ENCODE assay signal across 26 cellular contexts in the genomic region with DNA sequence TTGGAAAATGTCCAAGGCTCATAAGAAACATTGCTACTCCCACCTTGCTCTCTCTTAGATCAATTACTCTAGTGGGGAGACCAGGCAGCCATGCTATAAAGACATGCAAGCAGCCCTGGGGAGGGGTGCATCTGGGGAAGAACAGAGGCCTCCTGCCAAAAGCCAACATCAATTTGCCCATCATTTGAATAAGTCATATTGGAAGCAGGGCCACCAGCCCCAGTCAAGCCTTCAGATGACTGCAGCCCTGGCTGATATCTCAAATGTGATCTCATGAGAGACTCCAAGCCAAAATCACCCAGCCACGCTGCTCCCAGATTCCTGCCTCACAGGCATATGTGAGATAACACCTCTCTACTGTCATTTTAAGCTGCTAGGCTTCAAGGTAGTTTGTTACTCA.
DNase-seq lines count a peak whose midpoint lies in the region; ATAC-seq, FAIRE-seq and TF ChIP-seq lines count a peak whose summit lies in the region.
"Had no signal": no experiment of that assay in that cellular context is flagged by ENCODE, and none has a peak within 500 bp of the region (broad histone marks: within the 10 kb centered on the region; RNA-seq: fewer than 3 reads in every experiment).

No MANE protein-coding gene starts in this region.

- H3K27me3 ChIP-seq in H9 (ENCODE audit: insufficient read depth, low read length) (no peaks in the 10 kb centered on the region), lung (ENCODE audit: control insufficient read depth, insufficient read depth) (no peaks in the 10 kb centered on the region), vagina (no peaks in the 10 kb centered on the region)
- H3K27me3 ChIP-seq: BLaER1 treated with 17β-estradiol and CSF1 and Interleukin-3, amounts not matched to agents 10 nM and 100 nM had no signal

- H2BK5ac ChIP-seq in H9 (ENCODE audit: insufficient read length, low read length) = no peak overlapping the region

- intact Hi-C loops in vagina (cut with DNase I) = no loop called here
- intact Hi-C loops in Right ventricle myocardium superior (cut with DNase I) = no loop called here

- no peak overlapping the region for H2BK12ac ChIP-seq in H9 (ENCODE audit: insufficient read length, low read depth, low read length)

- H3K56ac ChIP-seq in H9 (ENCODE audit: insufficient read length, low read depth, low read length) = no peak overlapping the region

- H3K9me3 ChIP-seq in H9 (ENCODE audit: control insufficient read depth, low read depth, low read length) (no peaks in the 10 kb centered on the region), lung (ENCODE audit: control insufficient read depth in 2 of 2, insufficient read depth in 1 of 2, low read length in 1 of 2) (peaks cover 9 to 16% of the 10 kb centered on the region in 2 donors), vagina (no peaks in the 10 kb centered on the region)
- H3K9me3 ChIP-seq: A549, BE2C, Caco-2, HAP-1 had no signal

- no peak overlapping the region for H3K4me2 ChIP-seq in H9 (ENCODE audit: insufficient read depth, insufficient read length, low read length)
- H3K4me2 ChIP-seq: A549; BLaER1 treated with 17β-estradiol and CSF1 and Interleukin-3, amounts not matched to agents 10 nM and 100 nM; GM23338 had no signal

- no peak overlapping the region for H2BK20ac ChIP-seq in H9 (ENCODE audit: low read depth, low read length, poor library complexity, severe bottlenecking)

- H3K27me3 Mint-ChIP-seq in H9 (ENCODE audit: low read depth) = peaks cover 19% of the 10 kb centered on the region; the same call in 1 of the 2 replicates
- H3K27me3 Mint-ChIP-seq: CD4-positive, alpha-beta memory T cell had no signal

- no peaks in the 10 kb centered on the region for H4K20me1 ChIP-seq in H9 (ENCODE audit: control insufficient read depth, insufficient read depth, insufficient read length)
- H4K20me1 ChIP-seq: BLaER1 treated with 17β-estradiol and CSF1 and Interleukin-3, amounts not matched to agents 10 nM and 100 nM had no signal

- no peak overlapping the region for H3K27ac Mint-ChIP-seq in H9
- H3K27ac Mint-ChIP-seq: CD4-positive, alpha-beta memory T cell; GM23338; HFFc6 had no signal

- no peak overlapping the region for H3K9ac ChIP-seq in H9 (ENCODE audit: extremely low read depth, insufficient read length, low read length)
- H3K9ac ChIP-seq: BLaER1 treated with 17β-estradiol and CSF1 and Interleukin-3, amounts not matched to agents 10 nM and 100 nM had no signal

- no peaks in the 10 kb centered on the region for H3K79me2 ChIP-seq in H9 (ENCODE audit: insufficient read depth, low read length)

- H2AK5ac ChIP-seq in H9 (ENCODE audit: insufficient read length, low read length) = no peak overlapping the region

- no peak overlapping the region for H3T11ph ChIP-seq in H9 (ENCODE audit: low read length)

- peaks cover 4 to 10% of the 10 kb centered on the region in 2 experiments for H3K4me1 Mint-ChIP-seq in H9
- H3K4me1 Mint-ChIP-seq: CD14-positive monocyte; CD4-positive, alpha-beta memory T cell had no signal

- H3K4me3 ChIP-seq in lung (no peak overlapping the region), vagina (no peak overlapping the region)
- H3K4me3 ChIP-seq: A549; BLaER1 treated with 17β-estradiol and CSF1 and Interleukin-3, amounts not matched to agents 10 nM and 100 nM; GM12878; GM23338; HAP-1 had no signal

- no CpG with 5 or more reads among the region's 1 CpG for WGBS in H9 (ENCODE audit: extremely low coverage, insufficient read length, low lambda C conversion rate)
- 67 to 91% methylated on average over 1 of the region's 1 CpG for WGBS in lung, 2 donors

- no peak overlapping the region for H3K23ac ChIP-seq in H9 (ENCODE audit: insufficient read length, low read depth, low read length)

- H3K4me1 ChIP-seq in H9 (ENCODE audit: insufficient read depth, low read length) (peaks cover 2% of the 10 kb centered on the region; the same call in 1 of the 2 replicates), lung (ENCODE audit: control insufficient read depth in 2 of 2, insufficient read depth in 2 of 2, low read length in 2 of 2) (no peaks in the 10 kb centered on the region), vagina (no peaks in the 10 kb centered on the region)
- H3K4me1 ChIP-seq: A549; BE2C; BLaER1 treated with 17β-estradiol and CSF1 and Interleukin-3, amounts not matched to agents 10 nM and 100 nM; Caco-2; HAP-1 had no signal

- no peak overlapping the region for H3K14ac ChIP-seq in H9 (ENCODE audit: insufficient read depth, low read length)

- H2BK120ac ChIP-seq in H9 (ENCODE audit: low read depth, low read length, poor library complexity, severe bottlenecking) = no peak overlapping the region

- no peaks in the 10 kb centered on the region for H3K23me2 ChIP-seq in H9 (ENCODE audit: insufficient read length, low read depth, low read length, poor library complexity, severe bottlenecking)

- H4K91ac ChIP-seq in H9 (ENCODE audit: insufficient read length, low read depth, low read length) = no peak overlapping the region

- TF ChIP-seq CTCF in H9 (conservative IDR thresholded peaks at IDR 0.05) (no peak), lung (IDR thresholded peaks at IDR 0.05; ENCODE audit: control extremely low read depth, extremely low read depth) (no peak), vagina (IDR thresholded peaks at IDR 0.05) (no peak)

- no peak overlapping the region for H2BK15ac ChIP-seq in H9 (ENCODE audit: low read depth, low read length)

- DNase-seq in H9 (peak; percentile 5), ecto neural progenitor cell (ENCODE audit: low spot score) (peak; percentile 18), lung (ENCODE audit: low spot score) (peak; percentile 1), vagina (ENCODE audit: extremely low spot score in 2 of 2) (peak; percentile 65 to 87), RCC 7860 (ENCODE audit: low spot score) (no peak), anterior cingulate cortex (lab: John Stamatoyannopoulos, UW) (no peak), Right ventricle myocardium superior (no peak)
- DNase-seq: 8988T; ACHN; AML-193; BE2C; Caco-2; CD4-positive, alpha-beta memory T cell; DMS 273 treated with DMSO at 0.1 percent for 48 hours; DMS79; EL; GDM1; HFFc6 had no signal

- H2AFZ ChIP-seq in H9 (ENCODE audit: low read length) = no peak overlapping the region
- H2AFZ ChIP-seq: GM23338 had no signal

- FAIRE-seq in RCC 7860 (lab: Jason Lieb, UNC) = no peak
- FAIRE-seq: A549, D721Med, GM12878, GM19239 had no signal

- H3K18ac ChIP-seq in H9 (ENCODE audit: insufficient read length, low read depth, low read length) = no peak overlapping the region

- H3K4ac ChIP-seq in H9 (ENCODE audit: low read depth, low read length) = no peak overlapping the region

- H3K4me3 Mint-ChIP-seq in H9 = no peak overlapping the region
- H3K4me3 Mint-ChIP-seq: CD14-positive monocyte; CD4-positive, alpha-beta memory T cell; GM23338; HFFc6 had no signal

- no peaks in the 10 kb centered on the region for H3K9me3 Mint-ChIP-seq in H9

- peaks cover 0 to 2% (median 0%) of the 10 kb centered on the region in 3 experiments; a peak in 1 of 7 replicates for H3K36me3 Mint-ChIP-seq in H9 (ENCODE audit: insufficient read depth in 1 of 3, low read depth in 3 of 3)
- H3K36me3 Mint-ChIP-seq: CD14-positive monocyte; CD4-positive, alpha-beta memory T cell had no signal

- no peak overlapping the region for H4K5ac ChIP-seq in H9 (ENCODE audit: insufficient read length, low read depth, low read length)

- H3K79me1 ChIP-seq in H9 (ENCODE audit: insufficient read depth, low read depth, low read length, poor library complexity, severe bottlenecking) = no peaks in the 10 kb centered on the region

- H4K8ac ChIP-seq in H9 (replicated peaks; ENCODE audit: insufficient read length, low read depth, low read length) = no peak overlapping the region

- ATAC-seq in lung (ENCODE audit: insufficient read depth, low FRiP score) = no peak
- ATAC-seq in Right ventricle myocardium superior (ENCODE audit: poor library complexity) = no peak
- ATAC-seq: A549, GM12878, GM23338 had no signal

- H3K27ac ChIP-seq in H9 (ENCODE audit: insufficient read length, low read depth, low read length) = no peak overlapping the region
- no peak overlapping the region for H3K27ac ChIP-seq in lung (ENCODE audit: low read depth in 1 of 2, low read length in 1 of 2)
- no peak overlapping the region for H3K27ac ChIP-seq in vagina
- H3K27ac ChIP-seq: A549; BLaER1 treated with 17β-estradiol and CSF1 and Interleukin-3, amounts not matched to agents 10 nM and 100 nM had no signal

- no peak for TF ChIP-seq POLR2A in vagina (IDR thresholded peaks at IDR 0.05)

- H3K36me3 ChIP-seq in lung (ENCODE audit: control insufficient read depth in 2 of 2, insufficient read depth in 2 of 2, low read length in 2 of 2) = no peaks in the 10 kb centered on the region
- H3K36me3 ChIP-seq in vagina = no peaks in the 10 kb centered on the region
- H3K36me3 ChIP-seq: BE2C; BLaER1 treated with 17β-estradiol and CSF1 and Interleukin-3, amounts not matched to agents 10 nM and 100 nM; HAP-1 had no signal

Comparison
In these comparisons a context has a peak if more than half of its experiments do, and no peak if none do; other contexts are left out.
1. DNase-seq: peak in H9 (single experiment), ecto neural progenitor cell (single experiment), lung (single experiment) and vagina (2 of 2); none in RCC 7860 (single experiment), anterior cingulate cortex (0 of 58) and Right ventricle myocardium superior (single experiment).